Comparison of ENCODE assay signal across 12 cellular contexts in genomic region chr13:52348983-52349780, GRCh38. TPM values are rescaled to one million over a fixed set of nuclear protein-coding genes. Genes with fewer than 3 reads are reported as not detected.
DNase-seq lines count a peak whose midpoint lies in the region; ATAC-seq, FAIRE-seq and TF ChIP-seq lines count a peak whose summit lies in the region.
"Had no signal": no experiment of that assay in that cellular context is flagged by ENCODE, and none has a peak within 500 bp of the region (broad histone marks: within the 10 kb centered on the region; RNA-seq: fewer than 3 reads in every experiment).

No MANE protein-coding gene starts in this region.

- intact Hi-C loops in adrenal gland (cut with DNase I): loop anchor here in 1 of 2 donors (10.0 kb wide), 1 partner anchor 106 kb away; the partner anchor contains the start of genes CKAP2 and VPS36

- peaks cover 4% of the 10 kb centered on the region for H3K4me1 ChIP-seq in OCI-LY3 (ENCODE audit: low read length)
- H3K4me1 ChIP-seq in adrenal gland (replicated peaks in 1 of 2): no peaks in the 10 kb centered on the region

- H3K36me3 ChIP-seq in OCI-LY3 (replicated peaks; ENCODE audit: low read depth, low read length) (no peaks in the 10 kb centered on the region), adrenal gland (replicated peaks in 1 of 2) (no peaks in the 10 kb centered on the region)
- H3K36me3 ChIP-seq: heart right ventricle had no signal

- ATAC-seq in HG03520 (IDR thresholded peaks at IDR 0.05; ENCODE audit: unreplicated experiment): no peak
- ATAC-seq in HG02588 (IDR thresholded peaks at IDR 0.05; ENCODE audit: unreplicated experiment): no peak

- H3K4me3 ChIP-seq in OCI-LY3 (ENCODE audit: low read length) (no peak overlapping the region), foreskin fibroblast (ENCODE audit: low read depth in 1 of 2, low read length in 2 of 2) (no peak overlapping the region), adrenal gland (no peak overlapping the region)
- H3K4me3 ChIP-seq: heart right ventricle had no signal

- H3K27me3 ChIP-seq in OCI-LY3 (ENCODE audit: low read depth, low read length) (peaks cover 8% of the 10 kb centered on the region), adrenal gland (no peaks in the 10 kb centered on the region)
- H3K27me3 ChIP-seq: heart right ventricle had no signal

- no peaks in the 10 kb centered on the region for H3K79me2 ChIP-seq in OCI-LY3 (ENCODE audit: low read length)

- no peak for FAIRE-seq in D721Med (lab: Jason Lieb, UNC)

- peak overlapping the region; percentile 39 for H2AFZ ChIP-seq in OCI-LY3 (ENCODE audit: low read depth, low read length)

- TF ChIP-seq POLR2A in adrenal gland (IDR thresholded peaks at IDR 0.05): no peak

- WGBS in adrenal gland, 4 donors: 73 to 81% (median 75%) methylated on average over 6 of the region's 6 CpGs

- DNase-seq in stimulated activated CD4-positive, alpha-beta T cell treated with anti-CD3 and anti-CD28 coated beads, Interleukin-15, amount 100 ng/mL, for 24 hours: peak; percentile 37
- DNase-seq in stimulated activated CD4-positive, alpha-beta T cell treated with anti-CD3 and anti-CD28 coated beads, Interleukin-4, amount 100 ng/mL, for 1 hour: no peak
- DNase-seq in foreskin fibroblast (peak; percentile 83 to 85), D721Med (ENCODE audit: insufficient read length, low spot score) (no peak), adrenal gland (no peak)
- DNase-seq: activated gamma-delta T cell treated with Interleukin-2 at 50 U/mL for 16 hours, DMS153, heart right ventricle, right cardiac atrium had no signal

- TF ChIP-seq CTCF in OCI-LY3 (IDR thresholded peaks at IDR 0.05; ENCODE audit: low read depth, low read length) (no peak), foreskin fibroblast (IDR thresholded peaks at IDR 0.05; ENCODE audit: low read depth, low read length) (no peak), D721Med (IDR thresholded peaks at IDR 0.05; ENCODE audit: insufficient read depth, missing control alignments) (no peak), adrenal gland (IDR thresholded peaks at IDR 0.05) (no peak)

- no peak overlapping the region for H3K4me2 ChIP-seq in OCI-LY3 (ENCODE audit: low read length)

- H3K9ac ChIP-seq in OCI-LY3 (ENCODE audit: low read length): no peak overlapping the region

- no peak overlapping the region for H3K27ac ChIP-seq in OCI-LY3 (ENCODE audit: low read length)
- no peak overlapping the region for H3K27ac ChIP-seq in adrenal gland
- H3K27ac ChIP-seq: heart right ventricle had no signal

- no peaks in the 10 kb centered on the region for H4K20me1 ChIP-seq in OCI-LY3 (ENCODE audit: insufficient read depth, low read length)

- H3K9me3 ChIP-seq in OCI-LY3 (ENCODE audit: insufficient read depth, low read length) (no peaks in the 10 kb centered on the region), adrenal gland (replicated peaks in 1 of 3) (no peaks in the 10 kb centered on the region)
- H3K9me3 ChIP-seq: heart right ventricle had no signal

RNA-seq across cellular contexts. Expression of gene THSD1, which starts 56.8 kb away (rescaled TPM):
- total RNA-seq in adrenal gland: 1 to 10 TPM; 1.5 to 4.3 (median 3.3) TPM
- 1 to 10 TPM in 2 of 3 donors, under 1 TPM in 1; 0.95 to 6.4 (median 3.8) TPM for polyA plus RNA-seq in adrenal gland

Comparison
In these comparisons a context has a peak if more than half of its experiments do, and no peak if none do; other contexts are left out.
1. DNase-seq: peak in stimulated activated CD4-positive, alpha-beta T cell treated with anti-CD3 and anti-CD28 coated beads, Interleukin-15, amount 100 ng/mL, for 24 hours (single experiment) and foreskin fibroblast (2 of 2); none in stimulated activated CD4-positive, alpha-beta T cell treated with anti-CD3 and anti-CD28 coated beads, Interleukin-4, amount 100 ng/mL, for 1 hour (single experiment), D721Med (single experiment) and adrenal gland (0 of 7).